8 cellular contexts compared by ENCODE assay signal in the genomic region with DNA sequence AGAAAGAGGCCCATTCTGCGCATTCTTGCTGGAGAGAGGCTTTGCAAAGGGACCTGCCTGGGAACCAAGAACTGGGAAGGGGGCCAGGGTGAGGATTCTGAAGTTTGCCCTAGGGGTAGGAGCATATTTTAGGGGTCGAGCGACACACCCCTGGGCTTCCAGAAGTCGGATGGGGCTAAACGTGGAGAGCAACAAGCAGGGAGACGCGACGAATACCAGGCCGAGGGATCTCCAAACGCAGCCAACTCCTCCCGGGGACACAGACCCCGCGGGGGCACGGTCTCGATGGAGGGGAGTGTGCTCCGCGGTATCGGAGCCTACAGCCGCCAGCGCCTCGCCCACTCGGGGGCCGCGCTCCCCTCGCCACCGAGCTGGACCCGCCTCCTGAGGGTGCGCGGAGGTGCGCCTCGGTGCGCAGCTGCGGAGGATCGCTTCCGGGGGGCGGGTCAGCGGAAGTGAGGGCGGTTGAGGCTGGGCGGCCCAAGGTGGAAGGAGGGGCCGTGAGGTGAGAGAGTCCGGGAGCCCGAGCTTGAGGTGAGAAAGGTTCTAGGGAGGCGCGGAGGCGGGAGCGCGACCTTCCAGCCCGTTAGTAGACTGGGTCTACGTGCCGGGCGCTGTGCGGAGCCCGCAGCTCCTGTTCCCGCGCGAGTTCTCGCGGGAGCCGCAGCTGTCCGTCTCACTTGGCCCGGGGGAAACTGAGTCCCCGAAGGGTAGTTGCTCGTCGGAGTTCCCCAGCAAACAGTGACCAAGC. TPM values are rescaled to one million over a fixed set of nuclear protein-coding genes. Genes with fewer than 3 reads are reported as not detected.
DNase-seq lines count a peak whose midpoint lies in the region; ATAC-seq lines count a peak whose summit lies in the region.

Gene MTFR1L (plus strand): TSS at position 459 of the 751 bp plus-strand sequence. CDS start 3,151 bp downstream, outside the sequence.

- H3K27me3 ChIP-seq in CD8-positive, alpha-beta memory T cell (ENCODE audit: insufficient read depth, low read length, poor library complexity, severe bottlenecking): no peaks in the 10 kb centered on the region
- H3K27me3 ChIP-seq in endocrine pancreas (ENCODE audit: control insufficient read depth, insufficient read depth, low read length): no peaks in the 10 kb centered on the region

- H3K36me3 ChIP-seq in CD8-positive, alpha-beta memory T cell (ENCODE audit: insufficient read depth, low read length): no peaks in the 10 kb centered on the region
- H3K36me3 ChIP-seq in endocrine pancreas (ENCODE audit: control insufficient read depth, insufficient read depth, low read length): no peaks in the 10 kb centered on the region
- H3K36me3 ChIP-seq in mesodermal cell (ENCODE audit: control insufficient read depth, insufficient read depth, low read length): peaks cover 29% of the 10 kb centered on the region

- H3K4me3 ChIP-seq in CD8-positive, alpha-beta memory T cell (ENCODE audit: low read length): peak within 1 kb of the TSS; percentile 71
- H3K4me3 ChIP-seq in endocrine pancreas (ENCODE audit: control insufficient read depth, insufficient read depth, low read length) (peak within 1 kb of the TSS; percentile 63), mesodermal cell (ENCODE audit: extremely low read depth, insufficient read depth, low read length, poor library complexity, severe bottlenecking) (peak within 1 kb of the TSS; percentile 82)

- peaks cover 0 to 4% of the 10 kb centered on the region in 2 donors for H3K27me3 Mint-ChIP-seq in CD8-positive, alpha-beta memory T cell

- CTCF ChIA-PET in CD8-positive, alpha-beta memory T cell (lab: Charles Lee): interaction anchor here (1.0 to 2.5 kb wide), 8 partner anchors 10 to 299 kb away, joined by 3 to 20 read pairs (median 4); partner anchors contain the start of gene PAQR7

- peak within 1 kb of the TSS; percentile 83 to 99 (median 96) for H3K27ac Mint-ChIP-seq in CD8-positive, alpha-beta memory T cell

- 1 to 2% methylated on average over 31 to 59 of the region's 64 CpGs for WGBS in mesodermal cell (ENCODE audit: insufficient coverage in 2 of 2), 2 experiments

- POLR2A ChIA-PET in CD8-positive, alpha-beta memory T cell (lab: Charles Lee): interaction anchor here (0.8 to 2.7 kb wide), 9 partner anchors 19 to 588 kb away, joined by 3 to 17 read pairs (median 4); partner anchors contain the start of genes LDLRAP1, PAQR7, RSRP1 and SYF2

- peak; percentile 90 to 95 (median 92) for DNase-seq in CD8-positive, alpha-beta memory T cell
- DNase-seq in NOMO-1 (lab: John Stamatoyannopoulos, UW; ENCODE audit: unreplicated experiment in 2 of 2): peak; percentile 72 to 85
- DNase-seq in activated CD8-positive, alpha-beta memory T cell treated with anti-CD3 and anti-CD28 coated beads for 48 hours (ENCODE audit: low read depth in 2 of 3, low spot score in 2 of 3): peak; percentile 76 to 87 (median 78)
- DNase-seq in stimulated activated CD8-positive, alpha-beta memory T cell treated with anti-CD3 and anti-CD28 coated beads, Interleukin-15, amount 100 ng/mL, for 4 hours (ENCODE audit: low read depth in 2 of 2): peak; percentile 89 to 90

- ATAC-seq in GM19372 (IDR thresholded peaks at IDR 0.05; ENCODE audit: low read depth, unreplicated experiment): peak; percentile 85
- peak; percentile 74 for ATAC-seq in HG03520 (IDR thresholded peaks at IDR 0.05; ENCODE audit: unreplicated experiment)

- peak within 1 kb of the TSS; percentile 90 for H3K27ac ChIP-seq in CD8-positive, alpha-beta memory T cell (ENCODE audit: low read depth, low read length)
- peak within 1 kb of the TSS; percentile 83 for H3K27ac ChIP-seq in mesodermal cell (ENCODE audit: low read depth, low read length, severe bottlenecking)

- peaks cover 0 to 19% (median 0%) of the 10 kb centered on the region in 3 donors for H3K36me3 Mint-ChIP-seq in CD8-positive, alpha-beta memory T cell

- H3K9me3 Mint-ChIP-seq in CD8-positive, alpha-beta memory T cell: no peaks in the 10 kb centered on the region

- peak within 1 kb of the TSS; percentile 92 to 98 (median 94) for H3K4me3 Mint-ChIP-seq in CD8-positive, alpha-beta memory T cell

- no peaks in the 10 kb centered on the region for H3K9me3 ChIP-seq in CD8-positive, alpha-beta memory T cell (ENCODE audit: low read length)
- H3K9me3 ChIP-seq in endocrine pancreas (ENCODE audit: control insufficient read depth, low read length): no peaks in the 10 kb centered on the region
- no peaks in the 10 kb centered on the region for H3K9me3 ChIP-seq in mesodermal cell (ENCODE audit: control insufficient read depth, low read length)

- H3K4me1 Mint-ChIP-seq in CD8-positive, alpha-beta memory T cell: peaks cover 30 to 40% (median 35%) of the 10 kb centered on the region in 3 donors

- H3K4me1 ChIP-seq in CD8-positive, alpha-beta memory T cell (ENCODE audit: insufficient read depth, low read length): peaks cover 37% of the 10 kb centered on the region
- no peaks in the 10 kb centered on the region for H3K4me1 ChIP-seq in endocrine pancreas (ENCODE audit: control insufficient read depth, insufficient read depth, low read length)
- H3K4me1 ChIP-seq in mesodermal cell (ENCODE audit: control insufficient read depth, insufficient read depth, low read length, poor library complexity, severe bottlenecking): peaks cover 21% of the 10 kb centered on the region

- peak within 1 kb of the TSS; percentile 84 for H3K9ac ChIP-seq in endocrine pancreas (ENCODE audit: control insufficient read depth, insufficient read depth, low read length)

RNA-seq across cellular contexts. Expression of gene MTFR1L, which starts in this region (rescaled TPM):
- 10 to 100 TPM; 30.2 to 33.5 TPM for total RNA-seq in CD8-positive, alpha-beta memory T cell
- 29.7 TPM for polyA plus RNA-seq in CD8-positive, alpha-beta memory T cell
- 54.2 TPM for polyA plus RNA-seq in mesodermal cell (2013, experiment 1 of 2)
- polyA plus RNA-seq in mesodermal cell (2013, experiment 2 of 2): 46.8 TPM

Comparison
In these comparisons a context has a peak if more than half of its experiments do, and no peak if none do; other contexts are left out.
1. Peak in every context shown above with its lines: DNase-seq, ATAC-seq, H3K4me3 ChIP-seq and H3K27ac ChIP-seq.